Comparison of ENCODE assay signal across 21 cellular contexts in genomic region chr3:69929019-69929418, GRCh38.
DNase-seq lines count a peak whose midpoint lies in the region; ATAC-seq and TF ChIP-seq lines count a peak whose summit lies in the region.
"Had no signal": no experiment of that assay in that cellular context is flagged by ENCODE, and none has a peak within 500 bp of the region (broad histone marks: within the 10 kb centered on the region; RNA-seq: fewer than 3 reads in every experiment).

No MANE protein-coding gene starts in this region.

- no peaks in the 10 kb centered on the region for H3K9me3 ChIP-seq in left ventricle myocardium inferior (replicated peaks)

- H3K27ac ChIP-seq in dorsolateral prefrontal cortex (peak overlapping the region in 55 of 59 donors; percentile 9 to 93 (median 69)), left ventricle myocardium inferior (replicated peaks) (peak overlapping the region; percentile 62)
- H3K27ac ChIP-seq: KMS-11 had no signal

- H3K36me3 ChIP-seq in left ventricle myocardium inferior: no peaks in the 10 kb centered on the region

- H3K4me3 ChIP-seq in dorsolateral prefrontal cortex (no peak overlapping the region), left ventricle myocardium inferior (no peak overlapping the region)

- peaks cover 64% of the 10 kb centered on the region for H3K4me1 ChIP-seq in left ventricle myocardium inferior

- DNase-seq in Right ventricle myocardium superior: no peak
- DNase-seq in cardiac septum (ENCODE audit: low spot score): no peak
- no peak for DNase-seq in dorsolateral prefrontal cortex
- no peak for DNase-seq in left ventricle myocardium inferior
- DNase-seq in NCI-H1092 treated with DMSO at 0.1 percent for 48 hours (lab: John Stamatoyannopoulos, UW): no peak
- no peak for DNase-seq in NCI-H2107 treated with DMSO at 0.1 percent for 48 hours (lab: John Stamatoyannopoulos, UW; ENCODE audit: unreplicated experiment)
- no peak for DNase-seq in SK-N-DZ (ENCODE audit: low spot score)
- DNase-seq in COR-L47 (lab: John Stamatoyannopoulos, UW): no peak
- DNase-seq: DMS153, DND-41, H7, MM.1S, NCI-H1417, NCI-H1694 treated with DMSO at 0.1 percent for 48 hours, NCI-H2081, NCI-H2171, NCI-H226, NCI-H510A, NCI-H69 had no signal

- intact Hi-C loops in Right ventricle myocardium superior (cut with DNase I): no loop called here
- intact Hi-C loops in cardiac septum (cut with DNase I): no loop called here
- intact Hi-C loops in dorsolateral prefrontal cortex (cut with DNase I): no loop called here
- intact Hi-C loops in left ventricle myocardium inferior (cut with micrococcal nuclease): no loop called here

- TF ChIP-seq CTCF in dorsolateral prefrontal cortex (IDR thresholded peaks at IDR 0.05 in 54 of 56, conservative IDR thresholded peaks at IDR 0.05 in 2 of 56; ENCODE audit: low read depth in 1 of 56, partially characterized antibody in 56 of 56) (no peak), left ventricle myocardium inferior (IDR thresholded peaks at IDR 0.05; ENCODE audit: borderline replicate concordance) (no peak)

- H3K27me3 ChIP-seq in dorsolateral prefrontal cortex (no peaks in the 10 kb centered on the region), left ventricle myocardium inferior (ENCODE audit: low read depth) (no peaks in the 10 kb centered on the region)

- ATAC-seq in Right ventricle myocardium superior (ENCODE audit: poor library complexity): peak; percentile 58
- ATAC-seq: Panc1 had no signal
